13 cellular contexts compared by ENCODE assay signal in the genomic region with DNA sequence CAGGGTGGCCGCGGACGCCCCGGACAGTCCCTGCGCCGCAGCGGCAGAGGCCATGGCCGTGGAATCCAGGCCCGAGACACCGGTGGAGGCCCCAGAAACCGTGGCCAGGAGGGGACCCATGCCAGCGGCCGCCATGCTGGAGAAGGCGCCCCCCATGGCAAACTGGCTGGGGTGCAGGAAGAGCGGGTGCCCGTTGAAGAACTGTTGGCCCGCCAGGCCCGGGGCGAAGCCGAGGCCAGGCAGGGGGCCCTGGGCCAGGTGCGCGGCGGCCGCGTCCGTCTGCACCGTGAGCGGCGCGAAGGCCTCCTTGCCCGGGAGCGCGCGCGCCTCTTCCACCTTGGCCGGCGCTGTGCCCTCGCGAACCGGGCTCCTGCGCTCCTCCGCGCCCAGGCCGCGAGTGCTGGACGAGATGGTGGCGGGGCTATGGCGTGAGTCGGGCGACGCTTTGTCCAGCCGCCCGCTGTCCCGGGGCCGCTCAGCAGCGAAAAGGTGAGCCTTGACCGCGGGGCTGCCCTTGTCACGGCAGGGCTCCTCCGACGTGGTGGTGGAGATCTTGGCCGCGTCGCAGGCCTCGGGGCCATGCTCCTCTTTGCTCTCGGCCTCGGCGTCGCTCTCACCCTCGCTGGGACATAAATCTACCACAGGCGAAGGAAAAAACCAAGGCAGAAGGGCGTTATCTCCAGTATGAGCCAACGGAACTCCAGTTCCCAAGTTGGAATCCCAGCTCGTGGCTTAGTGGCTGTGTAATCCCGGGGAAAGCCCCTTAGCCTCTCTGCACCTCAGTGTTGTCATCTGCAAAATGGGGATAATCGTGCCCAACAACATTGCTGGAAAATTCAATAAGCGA. TPM values are rescaled to one million over a fixed set of nuclear protein-coding genes. Genes with fewer than 3 reads are reported as not detected.
DNase-seq lines count a peak whose midpoint lies in the region; ATAC-seq and TF ChIP-seq lines count a peak whose summit lies in the region.
"Had no signal": no experiment of that assay in that cellular context is flagged by ENCODE, and none has a peak within 500 bp of the region (broad histone marks: within the 10 kb centered on the region; RNA-seq: fewer than 3 reads in every experiment).

No MANE protein-coding gene starts in this region.

- DNase-seq in EH (ENCODE audit: low read depth) (peak; percentile 74), RWPE1 (ENCODE audit: low spot score) (no peak), iPS DF 6.9 (ENCODE audit: low read depth, low spot score) (no peak), prostate gland (ENCODE audit: low spot score) (no peak), posterior vena cava (ENCODE audit: low spot score) (no peak), sciatic nerve (ENCODE audit: low spot score) (no peak)
- DNase-seq: activated B cell treated with CpG ODN at 0.5 μM for 24 hours; activated naive CD4-positive, alpha-beta T cell treated with anti-CD3 and anti-CD28 coated beads, Interleukin-2, amount 50 U/mL, for 16 hours; HCEC 1CT; natural killer cell; NCI-H2029 had no signal

- peaks cover 81% of the 10 kb centered on the region for H3K27me3 ChIP-seq in iPS DF 6.9 (ENCODE audit: control insufficient read depth, insufficient read depth, low read length)
- no peaks in the 10 kb centered on the region for H3K27me3 ChIP-seq in prostate gland (replicated peaks; ENCODE audit: insufficient read depth)

- H3K27ac ChIP-seq in RWPE1 (peak overlapping the region; percentile 92), iPS DF 6.9 (ENCODE audit: low read length) (no peak overlapping the region), prostate gland (peak overlapping the region; percentile 88 to 98)

- WGBS in iPS DF 6.9 (ENCODE audit: insufficient coverage, insufficient read length), result no CpG with 5 or more reads among the region's 77 CpGs
- 23% methylated on average over 23 of the region's 77 CpGs for WGBS in prostate gland

- peak overlapping the region; percentile 15; the same call in 1 of the 2 replicates for H3K4me3 ChIP-seq in iPS DF 6.9 (ENCODE audit: low read length)
- peak overlapping the region; percentile 89 to 94 for H3K4me3 ChIP-seq in prostate gland

- H3K36me3 ChIP-seq in iPS DF 6.9 (ENCODE audit: control insufficient read depth, insufficient read depth, low read length) (no peaks in the 10 kb centered on the region), prostate gland (peaks cover 8 to 16% of the 10 kb centered on the region in 2 donors)

- TF ChIP-seq CTCF in RWPE1 (conservative IDR thresholded peaks at IDR 0.05; ENCODE audit: low read depth) (no peak), prostate gland (IDR thresholded peaks at IDR 0.05) (no peak)

- H3K9me3 ChIP-seq in iPS DF 6.9 (ENCODE audit: control insufficient read depth, insufficient read depth, low read length) (no peaks in the 10 kb centered on the region), prostate gland (no peaks in the 10 kb centered on the region)

- TF ChIP-seq POLR2A in prostate gland (IDR thresholded peaks at IDR 0.05), result no peak

- H3K4me1 ChIP-seq in iPS DF 6.9 (ENCODE audit: control insufficient read depth, insufficient read depth, low read length) (peaks cover 6% of the 10 kb centered on the region), prostate gland (replicated peaks) (peaks cover 6% of the 10 kb centered on the region)

- intact Hi-C loops in prostate gland (cut with DNase I), result no loop called here
- intact Hi-C loops in posterior vena cava (cut with DNase I), result loop anchor here in 1 of 2 donors (5.0 kb wide), 1 partner anchor 1078 kb away; no protein-coding TSS in a partner anchor
- intact Hi-C loops in sciatic nerve (cut with DNase I), result no loop called here

- ATAC-seq in HG03571 (IDR thresholded peaks at IDR 0.05; ENCODE audit: unreplicated experiment) (no peak), HG02840 (IDR thresholded peaks at IDR 0.05; ENCODE audit: low FRiP score, unreplicated experiment) (no peak), sciatic nerve (no peak)
- ATAC-seq: natural killer cell had no signal

- CTCF ChIA-PET in RWPE1 (lab: Yijun Ruan, JAX), result interaction anchor here (0.7 to 0.8 kb wide), 2 partner anchors 1008 to 1243 kb away, joined by 3 read pairs; no protein-coding TSS in a partner anchor

- POLR2A ChIA-PET in RWPE1 (lab: Yijun Ruan, JAX; ENCODE audit: low non-redundant PET), result interaction anchor here (0.6 kb wide), 1 partner anchor 464 kb away, joined by 6 read pairs; no protein-coding TSS in a partner anchor

RNA-seq across cellular contexts. Expression of gene TBX3, which starts 9.6 kb away (rescaled TPM):
- 100 to 1,000 TPM; 155 to 259 TPM for total RNA-seq in prostate gland
- 1 to 10 TPM; 3.5 to 6.3 TPM for total RNA-seq in posterior vena cava
- total RNA-seq in sciatic nerve, result 26.3 TPM
- total RNA-seq: activated B cell treated with CpG ODN at 0.5 μM for 24 hours had no signal
